ENCODE assay signal across 8 cellular contexts in genomic region chr6:136226027-136226673, GRCh38. TPM values are rescaled to one million over a fixed set of nuclear protein-coding genes. Genes with fewer than 3 reads are reported as not detected.
DNase-seq lines count a peak whose midpoint lies in the region; ATAC-seq and TF ChIP-seq lines count a peak whose summit lies in the region.

No MANE protein-coding gene starts in this region.

- no peaks in the 10 kb centered on the region for H3K9me3 ChIP-seq in colonic mucosa
- no peaks in the 10 kb centered on the region for H3K9me3 ChIP-seq in lower lobe of right lung

- intact Hi-C loops in activated CD4-positive, alpha-beta T cell treated with anti-CD3 and anti-CD28 coated beads for 36 hours (cut with DNase I, micrococcal nuclease): loop anchor here (1.0 to 5.0 kb wide), 10 partner anchors 194 to 774 kb away; no protein-coding TSS in a partner anchor
- intact Hi-C loops in colonic mucosa (cut with DNase I) (loop anchor here (5.0 to 10.0 kb wide), 3 partner anchors 689 to 771 kb away; no protein-coding TSS in a partner anchor), lower lobe of right lung (cut with DNase I) (loop anchor here (10.0 kb wide), 1 partner anchor 191 kb away; no protein-coding TSS in a partner anchor)

- H3K27me3 ChIP-seq in colonic mucosa (no peaks in the 10 kb centered on the region), lower lobe of right lung (ENCODE audit: low read depth) (no peaks in the 10 kb centered on the region)

- H3K27ac ChIP-seq in colonic mucosa (peak overlapping the region; percentile 21), lower lobe of right lung (no peak overlapping the region)

- H3K27ac Mint-ChIP-seq in activated CD4-positive, alpha-beta T cell treated with anti-CD3 and anti-CD28 coated beads for 36 hours: no peak overlapping the region

- CTCF ChIA-PET in activated CD4-positive, alpha-beta T cell treated with anti-CD3 and anti-CD28 coated beads for 36 hours (lab: Charles Lee): interaction anchor here (0.5 to 2.8 kb wide), 60 partner anchors 10 to 1470 kb away, joined by 3 to 35 read pairs (median 4); partner anchors contain the start of genes BCLAF1 and PDE7B

- DNase-seq in NCI-H510A treated with DMSO at 0.1 percent for 48 hours (lab: John Stamatoyannopoulos, UW) (peak; percentile 26), NCI-H510A (lab: John Stamatoyannopoulos, UW) (no peak), NCI-H2227 (lab: John Stamatoyannopoulos, UW; ENCODE audit: unreplicated experiment) (peak; percentile 57), colonic mucosa (peak; percentile 56), lower lobe of right lung (peak; percentile 70)
- peak; percentile 72 for DNase-seq in activated CD4-positive, alpha-beta T cell treated with anti-CD3 and anti-CD28 coated beads for 36 hours
- peak; percentile 43 for DNase-seq in stimulated activated CD8-positive, alpha-beta memory T cell treated with anti-CD3 and anti-CD28 coated beads, Interleukin-12 subunit alpha, Interleukin-12 subunit beta, amount 100 ng/mL, for 1 hour (ENCODE audit: low read depth)

- H3K4me1 Mint-ChIP-seq in activated CD4-positive, alpha-beta T cell treated with anti-CD3 and anti-CD28 coated beads for 36 hours: peaks cover 11% of the 10 kb centered on the region

- POLR2A ChIA-PET in activated CD4-positive, alpha-beta T cell treated with anti-CD3 and anti-CD28 coated beads for 36 hours (lab: Charles Lee): no interaction called here

- peak; percentile 75 for ATAC-seq in HG02938 (IDR thresholded peaks at IDR 0.05; ENCODE audit: unreplicated experiment)
- peak; percentile 80 for ATAC-seq in activated CD4-positive, alpha-beta T cell treated with anti-CD3 and anti-CD28 coated beads for 36 hours
- peak; percentile 94 for ATAC-seq in lower lobe of right lung

- no peaks in the 10 kb centered on the region for H3K27me3 Mint-ChIP-seq in activated CD4-positive, alpha-beta T cell treated with anti-CD3 and anti-CD28 coated beads for 36 hours

- TF ChIP-seq CTCF in colonic mucosa (IDR thresholded peaks at IDR 0.05) (peak; percentile 100), lower lobe of right lung (IDR thresholded peaks at IDR 0.05) (peak; percentile 100)

- H3K36me3 ChIP-seq in colonic mucosa (no peaks in the 10 kb centered on the region), lower lobe of right lung (no peaks in the 10 kb centered on the region)

- H3K9me3 Mint-ChIP-seq in activated CD4-positive, alpha-beta T cell treated with anti-CD3 and anti-CD28 coated beads for 36 hours (ENCODE audit: low read depth): no peaks in the 10 kb centered on the region

- H3K9ac ChIP-seq in colonic mucosa (ENCODE audit: low read depth in 2 of 2, low read length in 2 of 2): peak overlapping the region in 1 of 2 donors; percentile 48

- H3K4me3 Mint-ChIP-seq in activated CD4-positive, alpha-beta T cell treated with anti-CD3 and anti-CD28 coated beads for 36 hours: no peak overlapping the region

- H3K36me3 Mint-ChIP-seq in activated CD4-positive, alpha-beta T cell treated with anti-CD3 and anti-CD28 coated beads for 36 hours (ENCODE audit: low read depth): peaks cover 14% of the 10 kb centered on the region

- H3K4me1 ChIP-seq in colonic mucosa (no peaks in the 10 kb centered on the region), lower lobe of right lung (peaks cover 16% of the 10 kb centered on the region)

- H3K4me3 ChIP-seq in colonic mucosa (peak overlapping the region; percentile 20), lower lobe of right lung (peak overlapping the region; percentile 37)

RNA-seq across cellular contexts. Expression of gene MTFR2, which starts 24.0 kb away (rescaled TPM):
- 10 to 100 TPM; 26.9 to 28.9 TPM for total RNA-seq in activated CD4-positive, alpha-beta T cell treated with anti-CD3 and anti-CD28 coated beads for 36 hours
- total RNA-seq in colonic mucosa (1 to 10 TPM; 2.2 to 9.8 TPM), lower lobe of right lung (1.5 TPM)
